In genomic region chr14:97104029-97104428, GRCh38 we compare ENCODE assay signal across 9 cellular contexts.
"Had no signal": no experiment of that assay in that cellular context is flagged by ENCODE, and none has a peak within 500 bp of the region (broad histone marks: within the 10 kb centered on the region; RNA-seq: fewer than 3 reads in every experiment).

No MANE protein-coding gene starts in this region.

- ATAC-seq: GM23338 had no signal

- FAIRE-seq: H1, H54, HTR-8/SVneo had no signal

- H3K4me3 ChIP-seq: GM23338 had no signal

- H3K4me2 ChIP-seq: GM23338, KMS-11 had no signal

- DNase-seq: H9, HCEC 1CT, IMR-90, KBM-7 had no signal

- H2AFZ ChIP-seq: GM23338 had no signal

- H3K27ac ChIP-seq: KMS-11 had no signal

- H3K9ac ChIP-seq: KMS-11 had no signal
